ENCODE assay signal across 1 cellular context in the genomic region with DNA sequence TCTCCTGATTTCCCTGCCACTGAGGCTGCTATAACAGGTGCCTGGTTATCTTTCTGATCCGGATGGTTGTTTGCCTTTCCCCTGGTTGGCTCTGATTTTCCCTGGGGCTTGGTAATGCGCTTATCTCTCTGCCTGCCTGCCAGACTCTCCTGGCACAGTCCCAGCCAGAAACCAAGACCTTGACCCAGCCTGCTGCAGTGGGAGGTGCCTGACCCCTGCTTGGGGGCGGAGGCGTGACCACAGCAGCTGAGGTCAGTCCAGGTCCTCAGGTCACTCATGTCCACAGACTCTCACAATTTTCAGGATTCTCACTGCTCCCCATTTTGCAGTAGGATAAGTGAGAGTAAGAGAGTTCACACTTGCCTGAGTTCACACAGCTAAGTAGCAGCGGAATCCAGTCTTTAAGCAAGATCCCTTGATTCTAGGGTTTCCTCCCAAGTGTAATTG.
TF ChIP-seq lines count a peak whose summit lies in the region.

No MANE protein-coding gene starts in this region.

TF ChIP-seq in liver, 16 proteins besides CTCF, POLR2A, EP300 and RAD21 (continued from another document):
- TF ChIP-seq GABPA (IDR thresholded peaks at IDR 0.05 in 1 of 2, conservative IDR thresholded peaks at IDR 0.05 in 1 of 2) (no peak), FOXA2 (IDR thresholded peaks at IDR 0.05) (peak; percentile 22), ZBTB33 (IDR thresholded peaks at IDR 0.05) (peak; percentile 74), HNF4G (IDR thresholded peaks at IDR 0.05) (peak; percentile 64), SP1 (IDR thresholded peaks at IDR 0.05) (peak; percentile 98), RXRA (IDR thresholded peaks at IDR 0.05) (peak; percentile 100)
